In the genomic region with DNA sequence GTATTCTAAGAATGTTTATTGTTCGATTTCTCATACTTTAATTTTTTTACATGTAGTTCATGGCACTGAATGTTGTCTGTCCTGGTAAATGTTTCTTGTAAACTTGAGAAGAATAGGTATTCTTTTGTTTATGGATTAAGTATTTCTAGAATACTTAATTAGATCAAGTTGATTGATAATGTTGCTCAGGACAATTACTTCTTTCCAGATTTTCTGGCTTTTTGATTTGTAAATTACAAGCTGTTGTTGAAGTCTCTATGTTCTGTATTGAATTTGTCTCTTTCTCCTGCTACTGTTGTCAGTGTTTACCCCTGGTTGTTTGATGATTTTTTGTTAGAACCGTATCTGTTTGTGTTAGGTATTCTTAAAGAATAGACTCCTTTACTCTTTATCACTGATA, we compare ENCODE assay signal across 1 cellular context.
TF ChIP-seq lines count a peak whose summit lies in the region.

No MANE protein-coding gene starts in this region.

TF ChIP-seq in H1, 55 proteins besides CTCF, POLR2A, EP300 and RAD21 (continued from another document):
- TF ChIP-seq, protein P1, sequence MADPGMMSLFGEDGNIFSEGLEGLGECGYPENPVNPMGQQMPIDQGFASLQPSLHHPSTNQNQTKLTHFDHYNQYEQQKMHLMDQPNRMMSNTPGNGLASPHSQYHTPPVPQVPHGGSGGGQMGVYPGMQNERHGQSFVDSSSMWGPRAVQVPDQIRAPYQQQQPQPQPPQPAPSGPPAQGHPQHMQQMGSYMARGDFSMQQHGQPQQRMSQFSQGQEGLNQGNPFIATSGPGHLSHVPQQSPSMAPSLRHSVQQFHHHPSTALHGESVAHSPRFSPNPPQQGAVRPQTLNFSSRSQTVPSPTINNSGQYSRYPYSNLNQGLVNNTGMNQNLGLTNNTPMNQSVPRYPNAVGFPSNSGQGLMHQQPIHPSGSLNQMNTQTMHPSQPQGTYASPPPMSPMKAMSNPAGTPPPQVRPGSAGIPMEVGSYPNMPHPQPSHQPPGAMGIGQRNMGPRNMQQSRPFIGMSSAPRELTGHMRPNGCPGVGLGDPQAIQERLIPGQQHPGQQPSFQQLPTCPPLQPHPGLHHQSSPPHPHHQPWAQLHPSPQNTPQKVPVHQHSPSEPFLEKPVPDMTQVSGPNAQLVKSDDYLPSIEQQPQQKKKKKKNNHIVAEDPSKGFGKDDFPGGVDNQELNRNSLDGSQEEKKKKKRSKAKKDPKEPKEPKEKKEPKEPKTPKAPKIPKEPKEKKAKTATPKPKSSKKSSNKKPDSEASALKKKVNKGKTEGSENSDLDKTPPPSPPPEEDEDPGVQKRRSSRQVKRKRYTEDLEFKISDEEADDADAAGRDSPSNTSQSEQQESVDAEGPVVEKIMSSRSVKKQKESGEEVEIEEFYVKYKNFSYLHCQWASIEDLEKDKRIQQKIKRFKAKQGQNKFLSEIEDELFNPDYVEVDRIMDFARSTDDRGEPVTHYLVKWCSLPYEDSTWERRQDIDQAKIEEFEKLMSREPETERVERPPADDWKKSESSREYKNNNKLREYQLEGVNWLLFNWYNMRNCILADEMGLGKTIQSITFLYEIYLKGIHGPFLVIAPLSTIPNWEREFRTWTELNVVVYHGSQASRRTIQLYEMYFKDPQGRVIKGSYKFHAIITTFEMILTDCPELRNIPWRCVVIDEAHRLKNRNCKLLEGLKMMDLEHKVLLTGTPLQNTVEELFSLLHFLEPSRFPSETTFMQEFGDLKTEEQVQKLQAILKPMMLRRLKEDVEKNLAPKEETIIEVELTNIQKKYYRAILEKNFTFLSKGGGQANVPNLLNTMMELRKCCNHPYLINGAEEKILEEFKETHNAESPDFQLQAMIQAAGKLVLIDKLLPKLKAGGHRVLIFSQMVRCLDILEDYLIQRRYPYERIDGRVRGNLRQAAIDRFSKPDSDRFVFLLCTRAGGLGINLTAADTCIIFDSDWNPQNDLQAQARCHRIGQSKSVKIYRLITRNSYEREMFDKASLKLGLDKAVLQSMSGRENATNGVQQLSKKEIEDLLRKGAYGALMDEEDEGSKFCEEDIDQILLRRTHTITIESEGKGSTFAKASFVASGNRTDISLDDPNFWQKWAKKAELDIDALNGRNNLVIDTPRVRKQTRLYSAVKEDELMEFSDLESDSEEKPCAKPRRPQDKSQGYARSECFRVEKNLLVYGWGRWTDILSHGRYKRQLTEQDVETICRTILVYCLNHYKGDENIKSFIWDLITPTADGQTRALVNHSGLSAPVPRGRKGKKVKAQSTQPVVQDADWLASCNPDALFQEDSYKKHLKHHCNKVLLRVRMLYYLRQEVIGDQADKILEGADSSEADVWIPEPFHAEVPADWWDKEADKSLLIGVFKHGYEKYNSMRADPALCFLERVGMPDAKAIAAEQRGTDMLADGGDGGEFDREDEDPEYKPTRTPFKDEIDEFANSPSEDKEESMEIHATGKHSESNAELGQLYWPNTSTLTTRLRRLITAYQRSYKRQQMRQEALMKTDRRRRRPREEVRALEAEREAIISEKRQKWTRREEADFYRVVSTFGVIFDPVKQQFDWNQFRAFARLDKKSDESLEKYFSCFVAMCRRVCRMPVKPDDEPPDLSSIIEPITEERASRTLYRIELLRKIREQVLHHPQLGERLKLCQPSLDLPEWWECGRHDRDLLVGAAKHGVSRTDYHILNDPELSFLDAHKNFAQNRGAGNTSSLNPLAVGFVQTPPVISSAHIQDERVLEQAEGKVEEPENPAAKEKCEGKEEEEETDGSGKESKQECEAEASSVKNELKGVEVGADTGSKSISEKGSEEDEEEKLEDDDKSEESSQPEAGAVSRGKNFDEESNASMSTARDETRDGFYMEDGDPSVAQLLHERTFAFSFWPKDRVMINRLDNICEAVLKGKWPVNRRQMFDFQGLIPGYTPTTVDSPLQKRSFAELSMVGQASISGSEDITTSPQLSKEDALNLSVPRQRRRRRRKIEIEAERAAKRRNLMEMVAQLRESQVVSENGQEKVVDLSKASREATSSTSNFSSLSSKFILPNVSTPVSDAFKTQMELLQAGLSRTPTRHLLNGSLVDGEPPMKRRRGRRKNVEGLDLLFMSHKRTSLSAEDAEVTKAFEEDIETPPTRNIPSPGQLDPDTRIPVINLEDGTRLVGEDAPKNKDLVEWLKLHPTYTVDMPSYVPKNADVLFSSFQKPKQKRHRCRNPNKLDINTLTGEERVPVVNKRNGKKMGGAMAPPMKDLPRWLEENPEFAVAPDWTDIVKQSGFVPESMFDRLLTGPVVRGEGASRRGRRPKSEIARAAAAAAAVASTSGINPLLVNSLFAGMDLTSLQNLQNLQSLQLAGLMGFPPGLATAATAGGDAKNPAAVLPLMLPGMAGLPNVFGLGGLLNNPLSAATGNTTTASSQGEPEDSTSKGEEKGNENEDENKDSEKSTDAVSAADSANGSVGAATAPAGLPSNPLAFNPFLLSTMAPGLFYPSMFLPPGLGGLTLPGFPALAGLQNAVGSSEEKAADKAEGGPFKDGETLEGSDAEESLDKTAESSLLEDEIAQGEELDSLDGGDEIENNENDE (IDR thresholded peaks at IDR 0.05; ENCODE audit: insufficient replicate concordance, low read length) = peak; percentile 52
- TF ChIP-seq TCF12 (IDR thresholded peaks at IDR 0.05; ENCODE audit: low read depth, low read length) = no peak
